28 cellular contexts compared by ENCODE assay signal in the genomic region with DNA sequence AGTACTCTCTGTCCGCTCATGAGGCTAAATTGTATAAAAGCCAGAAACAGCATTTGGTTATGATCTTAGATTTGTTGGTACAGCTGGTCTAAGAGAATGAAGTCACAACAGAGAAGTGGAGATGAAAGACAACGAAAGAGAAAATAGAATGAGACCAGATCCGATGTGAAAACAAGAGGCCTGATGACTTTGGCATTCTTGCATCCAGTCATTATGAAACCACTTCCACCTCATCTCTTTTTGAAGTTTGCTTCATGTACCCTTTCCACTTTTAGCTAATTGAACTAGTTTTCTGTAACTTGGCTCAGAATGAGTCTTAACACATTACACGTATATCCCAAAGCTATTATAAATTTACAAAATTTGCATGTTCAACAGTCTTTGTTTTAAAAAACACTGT.
"Had no signal": no experiment of that assay in that cellular context is flagged by ENCODE, and none has a peak within 500 bp of the region (broad histone marks: within the 10 kb centered on the region; RNA-seq: fewer than 3 reads in every experiment).

No MANE protein-coding gene starts in this region.

- H3K27me3 ChIP-seq: breast epithelium, Peyer's patch, SJSA1 had no signal

- H3K9me3 ChIP-seq: breast epithelium, Peyer's patch, SJSA1 had no signal

- H3K4me1 ChIP-seq: breast epithelium, Peyer's patch, SJSA1 had no signal

- H3K4me3 ChIP-seq: breast epithelium, Peyer's patch, SJSA1 had no signal

- DNase-seq: activated CD4-positive, alpha-beta T cell treated with anti-CD3 and anti-CD28 coated beads for 48 hours; activated CD4-positive, alpha-beta T cell treated with anti-CD3 and anti-CD28 coated beads, Interleukin-2, amount 50 U/mL, for 4 hours; activated CD4-positive, CD25-positive, alpha-beta regulatory T cell treated with anti-CD3 and anti-CD28 coated beads, Interleukin-2, amount 50 U/mL, for 72 hours; activated CD8-positive, alpha-beta memory T cell treated with anti-CD3 and anti-CD28 coated beads, Interleukin-2, amount 10 ng/mL, durations not matched to agents 7 days and 5 days; activated CD8-positive, alpha-beta T cell treated with anti-CD3 and anti-CD28 coated beads, Interleukin-2, amount 10 ng/mL, durations not matched to agents 7 days and 5 days; activated effector memory CD4-positive, alpha-beta T cell treated with Interleukin-2 at 50 U/mL for 16 hours; activated naive CD4-positive, alpha-beta T cell; activated T-cell treated with anti-CD3 and anti-CD28 coated beads, Interleukin-2, amount 50 U/mL, for 24 hours; aorta; caudate nucleus; NCI-H1092; NCI-H1417; NCI-H1694; NCI-H2029; NCI-H2107; NCI-H2171 treated with DMSO at 0.1 percent for 48 hours; NCI-H345; NCI-H510A; NCI-H526 treated with DMSO at 0.1 percent for 48 hours; NCI-H82; Peyer's patch; SHP77; SW 1271 had no signal

- H3K27ac ChIP-seq: breast epithelium, Peyer's patch, RWPE1, SJSA1 had no signal

- ATAC-seq: activated CD8-positive, alpha-beta memory T cell treated with anti-CD3 and anti-CD28 coated beads, Interleukin-2, amount 10 ng/mL, durations not matched to agents 7 days and 5 days; activated CD8-positive, alpha-beta T cell treated with anti-CD3 and anti-CD28 coated beads, Interleukin-2, amount 10 ng/mL, durations not matched to agents 7 days and 5 days; SK-N-SH treated with all-trans-retinoic acid at 6 μM for 48 hours; WTC11 had no signal

- H3K36me3 ChIP-seq: breast epithelium, Peyer's patch, SJSA1 had no signal
